In the genomic region with DNA sequence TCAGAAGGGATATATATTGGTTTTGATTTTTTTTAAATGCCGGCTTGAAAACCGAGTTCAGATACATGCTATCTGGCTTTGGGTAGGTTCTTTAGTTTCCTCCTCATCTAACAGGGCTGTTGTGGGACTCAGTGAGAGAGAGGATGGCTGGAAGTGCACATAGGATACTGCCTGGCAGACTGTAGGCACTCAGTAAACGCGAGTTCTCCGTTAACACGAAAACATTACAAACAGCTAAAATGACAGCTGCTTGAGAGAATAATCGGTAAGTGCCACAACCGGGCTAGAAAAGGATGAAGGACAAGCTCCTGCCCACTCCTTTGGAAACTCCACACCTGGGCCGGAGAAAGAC, we compare ENCODE assay signal across 8 cellular contexts. TPM values are rescaled to one million over a fixed set of nuclear protein-coding genes. Genes with fewer than 3 reads are reported as not detected.
DNase-seq lines count a peak whose midpoint lies in the region; ATAC-seq and TF ChIP-seq lines count a peak whose summit lies in the region.

No MANE protein-coding gene starts in this region.

- in situ Hi-C loops in HAP-1 (cut with MboI; ENCODE audit: low sequenced_read_pairs), result no loop called here

- H3K4me1 Mint-ChIP-seq in naive B cell, result peaks cover 41 to 72% (median 60%) of the 10 kb centered on the region in 3 donors

- no peaks in the 10 kb centered on the region for H3K9me3 ChIP-seq in HAP-1
- H3K9me3 ChIP-seq in OCI-LY1 (ENCODE audit: low read length), result no peaks in the 10 kb centered on the region
- H3K9me3 ChIP-seq in effector memory CD4-positive, alpha-beta T cell (ENCODE audit: control insufficient read depth, low read length), result no peaks in the 10 kb centered on the region

- peak overlapping the region; percentile 82 for H3K4me2 ChIP-seq in OCI-LY1 (ENCODE audit: low read length)

- peak overlapping the region; percentile 84 to 100 (median 98) for H3K4me3 Mint-ChIP-seq in naive B cell

- peak overlapping the region; percentile 91 to 100 (median 99) for H3K27ac Mint-ChIP-seq in naive B cell

- peak; percentile 1 to 4 for ATAC-seq in naive B cell (ENCODE audit: low read depth in 2 of 2)

- DNase-seq in GM12865 (ENCODE audit: low read depth) (no peak), HAP-1 (ENCODE audit: low spot score in 2 of 2) (peak; percentile 22 to 25), naive B cell (no peak), GM19240 (ENCODE audit: insufficient read length, low spot score) (no peak), COLO668 (lab: John Stamatoyannopoulos, UW; ENCODE audit: unreplicated experiment) (no peak)
- no peak for DNase-seq in effector memory CD4-positive, alpha-beta T cell
- DNase-seq in effector CD8-positive, alpha-beta T cell (lab: John Stamatoyannopoulos, UW), result no peak

- TF ChIP-seq CTCF in GM12865 (IDR thresholded peaks at IDR 0.05; ENCODE audit: insufficient read depth, low read depth, low read length, missing control alignments) (no peak), OCI-LY1 (IDR thresholded peaks at IDR 0.05; ENCODE audit: low read length) (no peak)

- H3K36me3 ChIP-seq in HAP-1 (replicated peaks) (peaks cover 16% of the 10 kb centered on the region), OCI-LY1 (ENCODE audit: insufficient read depth, low read length) (peaks cover 43% of the 10 kb centered on the region)
- H3K36me3 ChIP-seq in effector memory CD4-positive, alpha-beta T cell (ENCODE audit: control insufficient read depth, insufficient read depth, low read length), result no peaks in the 10 kb centered on the region

- H3K9me3 Mint-ChIP-seq in naive B cell, result no peaks in the 10 kb centered on the region

- H3K27ac ChIP-seq in OCI-LY1 (ENCODE audit: low read depth, low read length, poor library complexity, severe bottlenecking), result peak overlapping the region; percentile 16
- peak overlapping the region; percentile 74 for H3K27ac ChIP-seq in effector memory CD4-positive, alpha-beta T cell (ENCODE audit: insufficient read depth, low read length, poor library complexity, severe bottlenecking)

- H2AFZ ChIP-seq in OCI-LY1 (ENCODE audit: low read length), result no peak overlapping the region

- peaks cover 10% of the 10 kb centered on the region; the same call in 1 of the 2 replicates for H3K4me1 ChIP-seq in HAP-1
- H3K4me1 ChIP-seq in OCI-LY1 (ENCODE audit: insufficient read depth, low read length, severe bottlenecking), result peaks cover 45% of the 10 kb centered on the region
- peaks cover 16% of the 10 kb centered on the region for H3K4me1 ChIP-seq in effector memory CD4-positive, alpha-beta T cell (ENCODE audit: control insufficient read depth, insufficient read depth, low read length, poor library complexity, severe bottlenecking)

- H3K36me3 Mint-ChIP-seq in naive B cell, result peaks cover 0 to 5% of the 10 kb centered on the region in 2 donors

- no peaks in the 10 kb centered on the region for H3F3A ChIP-seq in OCI-LY1 (ENCODE audit: insufficient read depth, low read length)

- no peaks in the 10 kb centered on the region for H3K27me3 Mint-ChIP-seq in naive B cell

- H3K27me3 ChIP-seq in HAP-1 (ENCODE audit: low read depth) (no peaks in the 10 kb centered on the region), OCI-LY1 (ENCODE audit: insufficient read depth, low read length) (no peaks in the 10 kb centered on the region)
- no peaks in the 10 kb centered on the region for H3K27me3 ChIP-seq in effector memory CD4-positive, alpha-beta T cell (replicated peaks; ENCODE audit: control insufficient read depth, insufficient read depth, low read length, poor library complexity, severe bottlenecking)

- no peaks in the 10 kb centered on the region for H3K9me2 ChIP-seq in OCI-LY1 (ENCODE audit: low read depth, low read length)

- H3K4me3 ChIP-seq in GM12865 (ENCODE audit: low read depth, low read length) (peak overlapping the region; percentile 89), HAP-1 (peak overlapping the region; percentile 83), OCI-LY1 (ENCODE audit: low read depth, low read length, poor library complexity, severe bottlenecking) (peak overlapping the region; percentile 99)
- H3K4me3 ChIP-seq in effector memory CD4-positive, alpha-beta T cell (ENCODE audit: insufficient read depth, low read depth, low read length, poor library complexity, severe bottlenecking), result peak overlapping the region; percentile 59

- peak overlapping the region; percentile 100 for H3K9ac ChIP-seq in OCI-LY1 (ENCODE audit: low read length)

- H4K20me1 ChIP-seq in OCI-LY1 (ENCODE audit: insufficient read depth, low read length), result no peaks in the 10 kb centered on the region

- peaks cover 48% of the 10 kb centered on the region for H3K79me2 ChIP-seq in OCI-LY1 (ENCODE audit: insufficient read depth, low read length)

RNA-seq across cellular contexts. Expression of gene XRRA1, which starts 0.4 kb away (rescaled TPM):
- 10 to 100 TPM in 3 of 6 donors, 1 to 10 TPM in 2, under 1 TPM in 1; 0.32 to 15.6 (median 10.0) TPM for polyA plus RNA-seq in naive B cell (ENCODE audit: low read depth in 6 of 6)

RNA-seq across cellular contexts. Expression of gene SPCS2, which starts 0.5 kb away (rescaled TPM):
- 100 to 1,000 TPM; 198 to 302 (median 265) TPM for polyA plus RNA-seq in naive B cell (ENCODE audit: low read depth in 6 of 6)

RNA-seq across cellular contexts. Expression of gene NEU3, which starts 40.2 kb away (rescaled TPM):
- polyA plus RNA-seq in naive B cell (ENCODE audit: low read depth in 6 of 6), result 1 to 10 TPM; 1.6 to 4.3 (median 3.0) TPM

Comparison
In these comparisons a context has a peak if more than half of its experiments do, and no peak if none do; other contexts are left out.
1. DNase-seq: peak in HAP-1 (2 of 2); none in GM12865 (single experiment), effector memory CD4-positive, alpha-beta T cell (0 of 3), naive B cell (single experiment), GM19240 (single experiment), COLO668 (single experiment) and effector CD8-positive, alpha-beta T cell (single experiment).
2. Peak in every context shown above with its lines, with median percentiles within 50 percentile points of each other: H3K4me3 ChIP-seq.